ENCODE assay signal across 9 cellular contexts in the genomic region with DNA sequence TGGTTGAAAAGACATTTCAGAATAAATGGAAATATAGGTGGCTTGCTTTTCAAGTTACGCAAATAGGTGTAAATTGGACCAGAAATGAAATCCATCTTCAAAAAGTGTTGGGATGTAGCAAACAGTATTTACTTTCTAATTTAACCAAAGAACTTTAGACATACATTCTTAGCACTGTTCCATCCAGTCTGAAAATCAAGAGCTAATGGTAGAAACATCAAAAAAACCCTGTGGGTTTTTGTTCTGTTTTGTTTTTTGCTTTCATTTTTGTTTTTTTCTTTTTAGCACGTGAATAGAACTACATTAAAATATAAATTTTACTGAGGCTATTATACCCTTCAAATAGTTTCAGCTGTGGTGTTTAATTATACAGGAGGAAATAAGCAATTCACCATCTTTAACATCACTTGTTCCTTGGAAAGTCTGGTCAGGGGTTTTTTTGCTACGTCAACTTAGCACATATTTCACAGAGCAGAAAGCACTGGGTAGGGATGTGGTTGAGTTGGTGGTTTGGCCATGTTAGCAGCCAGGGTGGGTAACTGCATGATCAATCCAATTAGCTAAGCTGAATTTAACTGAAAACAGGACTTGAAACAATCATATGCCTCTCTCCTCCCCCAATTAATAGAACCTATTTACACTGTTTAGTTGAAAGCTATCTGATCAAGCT.
A peak's percentile ranks its signal among the peaks of the same experiment; 100 is the strongest.
DNase-seq lines count a peak whose midpoint lies in the region; ATAC-seq lines count a peak whose summit lies in the region.
"Had no signal": no experiment of that assay in that cellular context is flagged by ENCODE, and none has a peak within 500 bp of the region (broad histone marks: within the 10 kb centered on the region; RNA-seq: fewer than 3 reads in every experiment).

No MANE protein-coding gene starts in this region.

- H3K4me1 Mint-ChIP-seq in activated T-cell treated with anti-CD3 and anti-CD28 coated beads, Interleukin-2, amount 50 U/mL, for 72 hours (ENCODE audit: low read depth): peaks cover 9% of the 10 kb centered on the region
- H3K4me1 Mint-ChIP-seq in activated T-cell treated with anti-CD3 and anti-CD28 coated beads, Interleukin-2, amount 50 U/mL, for 24 hours (ENCODE audit: low read depth): peaks cover 11% of the 10 kb centered on the region
- no peaks in the 10 kb centered on the region for H3K4me1 Mint-ChIP-seq in stimulated activated memory B cell treated with anti-CD40 and anti-IgM and Interleukin-4, amounts not matched to agents 10 μg/mL and 1 μg/mL and 100 μg/mL, for 72 hours

- peak overlapping the region; percentile 4 to 22 for H3K4me3 Mint-ChIP-seq in activated T-cell treated with anti-CD3 and anti-CD28 coated beads, Interleukin-2, amount 50 U/mL, for 72 hours
- H3K4me3 Mint-ChIP-seq in activated T-cell treated with anti-CD3 and anti-CD28 coated beads, Interleukin-2, amount 50 U/mL, for 24 hours: no peak overlapping the region
- H3K4me3 Mint-ChIP-seq in stimulated activated memory B cell treated with anti-CD40 and anti-IgM and Interleukin-4, amounts not matched to agents 10 μg/mL and 1 μg/mL and 100 μg/mL, for 72 hours: no peak overlapping the region

- H3K9me3 Mint-ChIP-seq in activated T-cell treated with anti-CD3 and anti-CD28 coated beads, Interleukin-2, amount 50 U/mL, for 72 hours: peaks cover 1 to 3% of the 10 kb centered on the region in 2 donors
- peaks cover 3% of the 10 kb centered on the region for H3K9me3 Mint-ChIP-seq in activated T-cell treated with anti-CD3 and anti-CD28 coated beads, Interleukin-2, amount 50 U/mL, for 24 hours
- peaks cover 7% of the 10 kb centered on the region for H3K9me3 Mint-ChIP-seq in stimulated activated memory B cell treated with anti-CD40 and anti-IgM and Interleukin-4, amounts not matched to agents 10 μg/mL and 1 μg/mL and 100 μg/mL, for 72 hours

- peaks cover 0 to 5% of the 10 kb centered on the region in 2 donors for H3K36me3 Mint-ChIP-seq in activated T-cell treated with anti-CD3 and anti-CD28 coated beads, Interleukin-2, amount 50 U/mL, for 72 hours (ENCODE audit: insufficient read depth in 2 of 2)
- H3K36me3 Mint-ChIP-seq in activated T-cell treated with anti-CD3 and anti-CD28 coated beads, Interleukin-2, amount 50 U/mL, for 24 hours (ENCODE audit: low read depth): no peaks in the 10 kb centered on the region
- no peaks in the 10 kb centered on the region for H3K36me3 Mint-ChIP-seq in stimulated activated memory B cell treated with anti-CD40 and anti-IgM and Interleukin-4, amounts not matched to agents 10 μg/mL and 1 μg/mL and 100 μg/mL, for 72 hours

- peaks cover 19% of the 10 kb centered on the region for H3K27me3 Mint-ChIP-seq in activated T-cell treated with anti-CD3 and anti-CD28 coated beads, Interleukin-2, amount 50 U/mL, for 72 hours (ENCODE audit: low read depth)
- H3K27me3 Mint-ChIP-seq in activated T-cell treated with anti-CD3 and anti-CD28 coated beads, Interleukin-2, amount 50 U/mL, for 24 hours: peaks cover 18% of the 10 kb centered on the region
- no peaks in the 10 kb centered on the region for H3K27me3 Mint-ChIP-seq in stimulated activated memory B cell treated with anti-CD40 and anti-IgM and Interleukin-4, amounts not matched to agents 10 μg/mL and 1 μg/mL and 100 μg/mL, for 72 hours

- intact Hi-C loops in posterior cingulate gyrus (cut with DNase I): no loop called here

- H3K27ac Mint-ChIP-seq in activated T-cell treated with anti-CD3 and anti-CD28 coated beads, Interleukin-2, amount 50 U/mL, for 72 hours: no peak overlapping the region
- H3K27ac Mint-ChIP-seq in activated T-cell treated with anti-CD3 and anti-CD28 coated beads, Interleukin-2, amount 50 U/mL, for 24 hours: no peak overlapping the region
- no peak overlapping the region for H3K27ac Mint-ChIP-seq in stimulated activated memory B cell treated with anti-CD40 and anti-IgM and Interleukin-4, amounts not matched to agents 10 μg/mL and 1 μg/mL and 100 μg/mL, for 72 hours

- peak; percentile 40 to 44 for DNase-seq in activated T-cell treated with anti-CD3 and anti-CD28 coated beads, Interleukin-2, amount 50 U/mL, for 72 hours
- no peak for DNase-seq in activated T-cell treated with anti-CD3 and anti-CD28 coated beads, Interleukin-2, amount 50 U/mL, for 24 hours
- DNase-seq in HT-29 (ENCODE audit: low spot score) (no peak), posterior cingulate gyrus (no peak), NCI-H526 treated with DMSO at 0.1 percent for 48 hours (lab: John Stamatoyannopoulos, UW) (no peak)

- ATAC-seq in activated T-cell treated with anti-CD3 and anti-CD28 coated beads, Interleukin-2, amount 50 U/mL, for 72 hours (replicated peaks in 1 of 2): peak; percentile 83 to 88
- peak; percentile 85 for ATAC-seq in GM21528 (IDR thresholded peaks at IDR 0.05; ENCODE audit: low FRiP score, unreplicated experiment)
- ATAC-seq in HG03457 (IDR thresholded peaks at IDR 0.05; ENCODE audit: unreplicated experiment): peak; percentile 93
- ATAC-seq in stimulated activated memory B cell treated with anti-CD40 and anti-IgM and Interleukin-4, amounts not matched to agents 10 μg/mL and 1 μg/mL and 100 μg/mL, for 72 hours: peak; percentile 67
- ATAC-seq: sciatic nerve had no signal

Comparison
In these comparisons a context has a peak if more than half of its experiments do, and no peak if none do; other contexts are left out.
1. DNase-seq: peak in activated T-cell treated with anti-CD3 and anti-CD28 coated beads, Interleukin-2, amount 50 U/mL, for 72 hours (2 of 2); none in activated T-cell treated with anti-CD3 and anti-CD28 coated beads, Interleukin-2, amount 50 U/mL, for 24 hours (single experiment), HT-29 (single experiment), posterior cingulate gyrus (0 of 10) and NCI-H526 treated with DMSO at 0.1 percent for 48 hours (single experiment).
2. H3K4me3 Mint-ChIP-seq: peak in activated T-cell treated with anti-CD3 and anti-CD28 coated beads, Interleukin-2, amount 50 U/mL, for 72 hours (2 of 2); none in activated T-cell treated with anti-CD3 and anti-CD28 coated beads, Interleukin-2, amount 50 U/mL, for 24 hours (single experiment) and stimulated activated memory B cell treated with anti-CD40 and anti-IgM and Interleukin-4, amounts not matched to agents 10 μg/mL and 1 μg/mL and 100 μg/mL, for 72 hours (single experiment).
3. Peak in every context shown above with its lines, with median percentiles within 50 percentile points of each other: ATAC-seq.